8 cellular contexts compared by ENCODE assay signal in the genomic region with DNA sequence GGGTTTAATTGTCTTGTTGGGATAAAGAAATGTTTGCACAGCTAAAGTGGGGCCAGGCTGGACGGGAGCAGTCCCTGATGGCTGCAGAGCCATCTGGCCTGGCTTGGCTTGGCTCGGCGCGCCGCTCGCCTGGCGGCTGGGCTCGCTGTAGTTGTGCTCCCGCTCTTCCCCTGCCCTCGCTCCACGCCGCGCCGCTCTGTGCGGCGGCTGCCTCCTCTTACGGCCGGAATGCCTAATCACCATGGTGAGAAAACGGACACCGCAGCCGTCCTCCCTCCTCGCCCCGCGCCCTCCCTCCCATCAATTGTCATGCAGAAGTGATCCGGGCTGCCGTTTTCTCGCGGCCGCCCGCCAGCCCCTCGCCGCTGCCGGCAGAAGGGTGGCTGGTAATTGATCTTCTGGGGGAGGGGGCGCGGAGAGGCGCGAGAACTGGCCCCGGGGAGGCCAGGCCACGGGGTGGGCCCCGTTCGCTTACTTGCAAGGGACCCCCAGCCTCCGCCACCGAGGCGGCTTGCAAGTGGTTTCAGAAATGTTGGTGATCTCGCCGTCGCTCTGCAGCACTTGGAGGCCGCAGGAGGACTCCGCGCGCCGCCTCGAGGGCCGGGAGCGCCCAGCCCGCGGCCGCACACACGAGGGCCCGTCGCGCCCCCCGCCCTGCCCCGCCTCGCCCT. TPM values are rescaled to one million over a fixed set of nuclear protein-coding genes. Genes with fewer than 3 reads are reported as not detected.
DNase-seq lines count a peak whose midpoint lies in the region; ATAC-seq and TF ChIP-seq lines count a peak whose summit lies in the region.

No MANE protein-coding gene starts in this region.

- no peaks in the 10 kb centered on the region for H3K36me3 ChIP-seq in lower lobe of right lung
- H3K36me3 ChIP-seq in thymus (ENCODE audit: control insufficient read depth, insufficient read depth) = no peaks in the 10 kb centered on the region

- WGBS in thymus = 2% methylated on average over 65 of the region's 65 CpGs

- H3K9me3 ChIP-seq in lower lobe of right lung (no peaks in the 10 kb centered on the region), thymus (ENCODE audit: control insufficient read depth) (no peaks in the 10 kb centered on the region)

- H3K27me3 ChIP-seq in lower lobe of right lung (ENCODE audit: low read depth) (peaks cover 92% of the 10 kb centered on the region), thymus (ENCODE audit: control insufficient read depth, insufficient read depth) (peaks cover 48% of the 10 kb centered on the region)

- H3K4me1 ChIP-seq in lower lobe of right lung = peaks cover 13% of the 10 kb centered on the region
- peaks cover 2% of the 10 kb centered on the region for H3K4me1 ChIP-seq in thymus (ENCODE audit: control insufficient read depth, insufficient read depth, low read length)

- no peak overlapping the region for H3K27ac ChIP-seq in lower lobe of right lung
- no peak overlapping the region for H3K27ac ChIP-seq in thymus (ENCODE audit: low read depth)

- DNase-seq in DMS 273 treated with DMSO at 0.1 percent for 48 hours (lab: John Stamatoyannopoulos, UW) = peak; percentile 47
- DNase-seq in NCI-H128 (lab: John Stamatoyannopoulos, UW; ENCODE audit: unreplicated experiment) = peak; percentile 43
- DNase-seq in cerebellar cortex (ENCODE audit: low spot score) = peak; percentile 46
- peak; percentile 66 for DNase-seq in lower lobe of right lung
- no peak for DNase-seq in mucosa of gallbladder (ENCODE audit: low spot score)
- no peak for DNase-seq in activated gamma-delta T cell (lab: John Stamatoyannopoulos, UW)

- peak overlapping the region; percentile 40 for H3K4me3 ChIP-seq in lower lobe of right lung
- peak overlapping the region; percentile 22 for H3K4me3 ChIP-seq in thymus (ENCODE audit: low read length)

- ATAC-seq in lower lobe of right lung (peak; percentile 66 to 71), GM18867 (IDR thresholded peaks at IDR 0.05; ENCODE audit: unreplicated experiment) (no peak)

- no peak for TF ChIP-seq CTCF in lower lobe of right lung (IDR thresholded peaks at IDR 0.05)

- intact Hi-C loops in lower lobe of right lung (cut with DNase I) = no loop called here

RNA-seq across cellular contexts. Expression of a gene that starts 12.4 kb away (rescaled TPM):
- total RNA-seq in lower lobe of right lung = 72.5 TPM
- polyA plus RNA-seq in thymus = 70.0 TPM
- total RNA-seq in mucosa of gallbladder = 68.1 TPM

Comparison
In these comparisons a context has a peak if more than half of its experiments do, and no peak if none do; other contexts are left out.
1. DNase-seq: peak in DMS 273 treated with DMSO at 0.1 percent for 48 hours (single experiment), NCI-H128 (single experiment), cerebellar cortex (single experiment) and lower lobe of right lung (single experiment); none in mucosa of gallbladder (single experiment) and activated gamma-delta T cell (single experiment).